Comparison of ENCODE assay signal across 8 cellular contexts in the genomic region with DNA sequence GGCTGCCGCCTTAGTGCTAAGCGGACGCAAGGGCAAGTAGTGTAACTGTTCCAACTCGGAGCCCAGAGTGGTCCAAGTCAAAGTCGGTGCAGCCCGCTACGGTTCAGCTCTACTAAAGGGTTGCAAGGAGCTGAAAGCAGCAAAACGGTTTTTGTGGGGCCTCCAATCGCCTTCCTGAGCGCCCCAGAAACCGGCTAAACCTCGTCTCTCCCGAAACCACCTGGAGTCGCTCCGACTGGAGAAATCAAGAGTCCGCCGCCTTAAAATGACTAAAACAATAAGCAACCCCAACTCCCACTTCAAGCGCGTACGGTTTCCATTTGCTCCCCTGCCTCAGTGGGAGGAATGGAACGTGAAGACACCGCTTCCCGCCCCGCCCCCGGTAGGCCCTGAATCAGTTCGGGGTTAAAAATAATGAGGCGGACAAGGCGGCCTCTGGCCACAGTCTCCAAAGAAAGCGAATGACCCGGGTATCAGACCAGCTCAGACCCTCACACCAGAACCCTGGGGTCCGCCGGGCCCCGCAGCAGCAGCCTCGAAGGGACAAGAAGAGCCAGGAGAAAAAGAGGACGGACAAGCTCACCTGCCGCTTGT.
DNase-seq lines count a peak whose midpoint lies in the region; ATAC-seq lines count a peak whose summit lies in the region.

No MANE protein-coding gene starts in this region.

- H3K4me3 Mint-ChIP-seq in stimulated activated naive CD8-positive, alpha-beta T cell treated with anti-CD3 and anti-CD28 coated beads, Interleukin-15, Interleukin-2, amounts not matched to agents 100 ng/mL and 50 ng/mL, for 24 hours = peak overlapping the region; percentile 93

- H3K27me3 Mint-ChIP-seq in stimulated activated naive CD8-positive, alpha-beta T cell treated with anti-CD3 and anti-CD28 coated beads, Interleukin-15, Interleukin-2, amounts not matched to agents 100 ng/mL and 50 ng/mL, for 24 hours = no peaks in the 10 kb centered on the region

- H3K9me3 Mint-ChIP-seq in stimulated activated naive CD8-positive, alpha-beta T cell treated with anti-CD3 and anti-CD28 coated beads, Interleukin-15, Interleukin-2, amounts not matched to agents 100 ng/mL and 50 ng/mL, for 24 hours = no peaks in the 10 kb centered on the region

- H3K4me1 Mint-ChIP-seq in stimulated activated naive CD8-positive, alpha-beta T cell treated with anti-CD3 and anti-CD28 coated beads, Interleukin-15, Interleukin-2, amounts not matched to agents 100 ng/mL and 50 ng/mL, for 24 hours (ENCODE audit: low read depth) = peaks cover 46% of the 10 kb centered on the region

- H3K27ac Mint-ChIP-seq in stimulated activated naive CD8-positive, alpha-beta T cell treated with anti-CD3 and anti-CD28 coated beads, Interleukin-15, Interleukin-2, amounts not matched to agents 100 ng/mL and 50 ng/mL, for 24 hours = peak overlapping the region; percentile 91

- peak; percentile 8 for ATAC-seq in GM18511 (IDR thresholded peaks at IDR 0.05; ENCODE audit: unreplicated experiment)
- ATAC-seq in HG03135 (IDR thresholded peaks at IDR 0.05; ENCODE audit: unreplicated experiment) = peak; percentile 5

- H3K36me3 Mint-ChIP-seq in stimulated activated naive CD8-positive, alpha-beta T cell treated with anti-CD3 and anti-CD28 coated beads, Interleukin-15, Interleukin-2, amounts not matched to agents 100 ng/mL and 50 ng/mL, for 24 hours (ENCODE audit: low read depth) = peaks cover 14% of the 10 kb centered on the region

- DNase-seq in UCSD-AML1 (lab: John Stamatoyannopoulos, UW; ENCODE audit: unreplicated experiment) (peak; percentile 53), midbrain (lab: John Stamatoyannopoulos, UW) (peak; percentile 47), cerebellar cortex (ENCODE audit: low spot score) (no peak), NCI-H1694 treated with DMSO at 0.1 percent for 48 hours (lab: John Stamatoyannopoulos, UW) (no peak)
- DNase-seq in effector CD4-positive, alpha-beta T cell = peak; percentile 13

Comparison
In these comparisons a context has a peak if more than half of its experiments do, and no peak if none do; other contexts are left out.
1. DNase-seq: peak in UCSD-AML1 (single experiment), effector CD4-positive, alpha-beta T cell (single experiment) and midbrain (single experiment); none in cerebellar cortex (single experiment) and NCI-H1694 treated with DMSO at 0.1 percent for 48 hours (single experiment).